8 cellular contexts compared by ENCODE assay signal in the genomic region with DNA sequence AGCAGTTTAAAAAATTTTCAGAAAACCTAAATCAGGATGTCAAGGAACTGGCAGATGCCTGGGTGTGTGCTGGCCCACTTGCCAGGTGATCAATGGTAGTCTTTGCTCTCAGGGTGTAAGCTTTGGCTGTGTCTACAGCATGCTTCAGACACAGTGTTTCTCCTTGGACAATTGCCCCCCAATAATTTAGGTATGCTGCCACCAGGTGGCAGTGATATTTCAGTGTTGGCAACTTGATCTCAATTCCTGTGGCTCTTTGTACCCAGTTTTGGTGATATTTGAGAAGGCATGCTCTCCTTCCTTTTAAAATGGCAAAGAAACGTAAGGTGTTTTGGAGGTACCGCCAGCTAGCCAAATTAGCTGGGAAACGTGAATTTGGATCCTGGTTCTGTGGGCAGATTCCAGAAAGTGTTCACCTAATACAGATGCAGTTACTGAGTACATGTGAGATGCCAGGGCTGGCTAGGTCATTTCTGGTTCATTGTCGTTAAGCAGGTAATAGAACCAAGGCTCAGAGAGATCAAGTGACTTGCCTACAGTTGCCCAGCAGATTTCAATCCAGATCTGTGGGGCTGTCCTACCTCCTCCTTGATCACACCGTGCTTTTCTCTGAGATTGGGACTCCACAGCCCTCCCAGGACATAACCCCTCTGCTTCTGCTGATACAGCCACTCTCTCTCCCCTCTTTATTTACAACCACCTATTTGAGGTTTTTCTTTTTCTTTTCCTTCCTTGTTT.
DNase-seq lines count a peak whose midpoint lies in the region; ATAC-seq lines count a peak whose summit lies in the region.

No MANE protein-coding gene starts in this region.

- DNase-seq in AG20443 (ENCODE audit: low spot score) (peak; percentile 61), NCI-H748 treated with DMSO at 0.1 percent for 48 hours (lab: John Stamatoyannopoulos, UW) (peak; percentile 28), fibroblast of peridontal ligament (ENCODE audit: extremely low read depth) (peak; percentile 67), retina (peak; percentile 58), NCI-H774 (lab: John Stamatoyannopoulos, UW) (no peak)
- peak; percentile 59 for DNase-seq in activated T-cell treated with anti-CD3 and anti-CD28 coated beads, Interleukin-2, amount 50 U/mL, for 1 hour

- peak; percentile 51 for ATAC-seq in GM18867 (IDR thresholded peaks at IDR 0.05; ENCODE audit: unreplicated experiment)
- ATAC-seq in GM19328 (IDR thresholded peaks at IDR 0.05; ENCODE audit: unreplicated experiment), result no peak
